Comparison of ENCODE assay signal across 8 cellular contexts in the genomic region with DNA sequence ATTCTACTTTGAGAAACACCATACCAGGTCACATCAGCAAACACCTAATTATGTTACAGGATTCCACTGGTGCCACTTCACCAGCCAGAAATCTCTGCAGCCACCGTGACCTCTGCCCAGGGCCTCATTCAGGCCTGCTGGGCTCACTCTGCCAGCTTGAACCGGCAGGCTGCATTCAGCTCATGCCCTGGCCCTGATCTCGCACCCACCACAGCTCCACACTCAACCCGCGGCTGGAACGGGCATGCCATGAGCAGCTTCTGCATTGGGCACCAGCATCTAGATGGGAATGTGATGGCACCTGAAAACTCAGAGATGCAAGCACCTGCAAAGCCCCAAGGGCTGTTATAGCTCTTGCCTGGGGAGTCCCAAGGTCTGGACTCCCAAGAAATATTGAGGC.
"Had no signal": no experiment of that assay in that cellular context is flagged by ENCODE, and none has a peak within 500 bp of the region (broad histone marks: within the 10 kb centered on the region; RNA-seq: fewer than 3 reads in every experiment).

No MANE protein-coding gene starts in this region.

- DNase-seq: GM23248, GOT3, H9, HCEC 1CT, IMR-90 had no signal

- H2AFZ ChIP-seq: GM23248 had no signal

- H3K9ac ChIP-seq: GM23248 had no signal

- H3K4me3 ChIP-seq: GM23248, K562 had no signal

- FAIRE-seq: H54, HTR-8/SVneo, K562 had no signal

- H3K27ac ChIP-seq: GM23248 had no signal

- ATAC-seq: K562 had no signal
